In the genomic region with DNA sequence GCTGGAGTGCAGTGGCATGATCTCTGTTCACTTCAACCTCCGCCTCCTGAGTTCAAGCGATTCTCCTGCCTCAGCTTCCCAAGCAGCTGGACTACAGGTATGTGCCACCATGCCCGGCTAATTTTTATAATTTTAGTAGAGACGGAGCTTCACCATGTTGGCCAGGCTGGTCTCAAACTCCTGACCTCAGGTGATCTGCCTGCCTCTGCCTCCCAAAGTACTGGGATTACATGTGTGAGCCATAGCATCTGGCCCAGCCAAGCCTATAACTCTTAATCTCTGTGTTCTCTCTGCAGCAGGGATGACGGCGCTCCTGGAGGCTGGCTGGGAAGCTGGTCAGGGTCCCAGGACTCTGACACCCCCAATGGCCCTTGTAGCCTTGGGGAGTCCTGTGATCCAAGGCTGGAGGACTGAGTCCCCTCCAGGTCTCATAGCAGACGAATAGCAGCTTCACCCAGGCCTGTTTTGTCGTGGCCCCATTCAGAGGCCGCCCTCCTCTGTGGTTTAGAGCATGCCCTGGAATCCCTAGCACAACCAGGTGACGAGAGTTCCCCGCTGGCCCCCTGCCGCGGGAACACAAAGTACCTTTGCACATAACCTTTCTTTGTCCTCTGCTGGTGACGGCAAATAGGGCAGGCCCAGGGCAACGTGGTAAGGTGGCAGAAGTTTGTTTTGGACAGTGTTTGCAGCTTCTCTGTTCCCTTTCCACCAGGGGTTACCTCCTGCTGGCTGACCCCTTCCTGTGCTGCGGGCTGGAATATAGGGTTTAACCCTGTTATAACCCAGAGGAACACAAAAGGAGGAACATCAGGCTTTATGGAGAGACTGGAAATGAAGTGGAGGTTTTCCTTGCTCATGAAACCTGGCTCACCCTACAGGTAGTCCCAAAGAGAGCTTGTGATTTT, we compare ENCODE assay signal across 1 cellular context.
TF ChIP-seq lines count a peak whose summit lies in the region.

No MANE protein-coding gene starts in this region.

TF ChIP-seq in HepG2, 621 proteins besides CTCF, POLR2A, EP300 and RAD21 (continued from another document and continues in another):
- TF ChIP-seq, protein P1, sequence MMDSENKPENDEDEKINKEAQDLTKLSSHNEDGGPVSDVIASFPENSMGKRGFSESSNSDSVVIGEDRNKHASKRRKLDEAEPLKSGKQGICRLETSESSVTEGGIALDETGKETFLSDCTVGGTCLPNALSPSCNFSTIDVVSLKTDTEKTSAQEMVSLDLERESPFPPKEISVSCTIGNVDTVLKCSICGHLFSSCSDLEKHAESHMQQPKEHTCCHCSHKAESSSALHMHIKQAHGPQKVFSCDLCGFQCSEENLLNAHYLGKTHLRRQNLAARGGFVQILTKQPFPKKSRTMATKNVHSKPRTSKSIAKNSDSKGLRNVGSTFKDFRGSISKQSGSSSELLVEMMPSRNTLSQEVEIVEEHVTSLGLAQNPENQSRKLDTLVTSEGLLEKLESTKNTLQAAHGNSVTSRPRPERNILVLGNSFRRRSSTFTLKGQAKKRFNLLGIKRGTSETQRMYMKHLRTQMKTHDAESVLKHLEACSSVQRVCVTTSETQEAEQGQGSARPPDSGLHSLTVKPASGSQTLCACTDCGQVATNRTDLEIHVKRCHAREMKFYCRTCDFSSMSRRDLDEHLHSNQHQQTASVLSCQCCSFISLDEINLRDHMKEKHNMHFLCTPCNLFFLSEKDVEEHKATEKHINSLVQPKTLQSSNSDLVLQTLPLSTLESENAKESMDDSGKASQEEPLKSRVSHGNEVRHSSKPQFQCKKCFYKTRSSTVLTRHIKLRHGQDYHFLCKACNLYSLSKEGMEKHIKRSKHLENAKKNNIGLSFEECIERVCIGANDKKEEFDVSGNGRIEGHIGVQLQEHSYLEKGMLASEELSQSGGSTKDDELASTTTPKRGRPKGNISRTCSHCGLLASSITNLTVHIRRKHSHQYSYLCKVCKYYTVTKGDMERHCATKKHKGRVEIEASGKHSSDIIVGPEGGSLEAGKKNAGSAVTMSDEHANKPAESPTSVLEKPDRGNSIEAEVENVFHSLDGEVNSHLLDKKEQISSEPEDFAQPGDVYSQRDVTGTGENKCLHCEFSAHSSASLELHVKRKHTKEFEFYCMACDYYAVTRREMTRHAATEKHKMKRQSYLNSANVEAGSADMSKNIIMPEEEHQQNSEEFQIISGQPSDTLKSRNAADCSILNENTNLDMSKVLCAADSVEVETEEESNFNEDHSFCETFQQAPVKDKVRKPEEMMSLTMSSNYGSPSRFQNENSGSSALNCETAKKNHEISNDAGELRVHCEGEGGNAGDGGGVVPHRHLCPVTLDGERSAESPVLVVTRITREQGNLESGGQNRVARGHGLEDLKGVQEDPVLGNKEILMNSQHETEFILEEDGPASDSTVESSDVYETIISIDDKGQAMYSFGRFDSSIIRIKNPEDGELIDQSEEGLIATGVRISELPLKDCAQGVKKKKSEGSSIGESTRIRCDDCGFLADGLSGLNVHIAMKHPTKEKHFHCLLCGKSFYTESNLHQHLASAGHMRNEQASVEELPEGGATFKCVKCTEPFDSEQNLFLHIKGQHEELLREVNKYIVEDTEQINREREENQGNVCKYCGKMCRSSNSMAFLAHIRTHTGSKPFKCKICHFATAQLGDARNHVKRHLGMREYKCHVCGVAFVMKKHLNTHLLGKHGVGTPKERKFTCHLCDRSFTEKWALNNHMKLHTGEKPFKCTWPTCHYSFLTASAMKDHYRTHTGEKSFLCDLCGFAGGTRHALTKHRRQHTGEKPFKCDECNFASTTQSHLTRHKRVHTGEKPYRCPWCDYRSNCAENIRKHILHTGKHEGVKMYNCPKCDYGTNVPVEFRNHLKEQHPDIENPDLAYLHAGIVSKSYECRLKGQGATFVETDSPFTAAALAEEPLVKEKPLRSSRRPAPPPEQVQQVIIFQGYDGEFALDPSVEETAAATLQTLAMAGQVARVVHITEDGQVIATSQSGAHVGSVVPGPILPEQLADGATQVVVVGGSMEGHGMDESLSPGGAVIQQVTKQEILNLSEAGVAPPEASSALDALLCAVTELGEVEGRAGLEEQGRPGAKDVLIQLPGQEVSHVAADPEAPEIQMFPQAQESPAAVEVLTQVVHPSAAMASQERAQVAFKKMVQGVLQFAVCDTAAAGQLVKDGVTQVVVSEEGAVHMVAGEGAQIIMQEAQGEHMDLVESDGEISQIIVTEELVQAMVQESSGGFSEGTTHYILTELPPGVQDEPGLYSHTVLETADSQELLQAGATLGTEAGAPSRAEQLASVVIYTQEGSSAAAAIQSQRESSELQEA (CRISPR knock-in tag; IDR thresholded peaks at IDR 0.05; ENCODE audit: not compliant biosample characterization), result peak; percentile 83
- TF ChIP-seq HNF4G (IDR thresholded peaks at IDR 0.05; ENCODE audit: borderline replicate concordance, low read depth, low read length) (peak; percentile 77), HNF4G (CRISPR knock-in tag; IDR thresholded peaks at IDR 0.05; ENCODE audit: borderline replicate concordance, low read depth) (peak; percentile 64), HOXA5 (CRISPR knock-in tag; IDR thresholded peaks at IDR 0.05) (0 out of 2 replicates have a peak, but pooled peaks have one; percentile 32), ZNF143 (CRISPR knock-in tag; IDR thresholded peaks at IDR 0.05) (peak; percentile 48; the same call in 1 of the 2 replicates), ZNF660 (CRISPR knock-in tag; IDR thresholded peaks at IDR 0.05; ENCODE audit: borderline replicate concordance, low read depth) (no peak), FOXK1 (CRISPR knock-in tag; IDR thresholded peaks at IDR 0.05; ENCODE audit: borderline replicate concordance, low read depth) (peak; percentile 42; the same call in 1 of the 2 replicates), ZNF768 (CRISPR knock-in tag; IDR thresholded peaks at IDR 0.05) (peak; percentile 55; the same call in 1 of the 2 replicates), ZNF317 (CRISPR knock-in tag; IDR thresholded peaks at IDR 0.05) (peak; percentile 74), PAF1 (CRISPR knock-in tag; IDR thresholded peaks at IDR 0.05) (no peak), POGZ (CRISPR knock-in tag; IDR thresholded peaks at IDR 0.05) (peak; percentile 61), TFAP4 (IDR thresholded peaks at IDR 0.05; ENCODE audit: borderline replicate concordance, low read depth) (peak; percentile 92; the same call in 1 of the 2 replicates), JUN (CRISPR knock-in tag; IDR thresholded peaks at IDR 0.05) (peak; percentile 54), ZBTB4 (CRISPR knock-in tag; IDR thresholded peaks at IDR 0.05; ENCODE audit: borderline replicate concordance) (peak; percentile 1; the same call in 1 of the 2 replicates), RNF219 (CRISPR knock-in tag; IDR thresholded peaks at IDR 0.05) (0 out of 2 replicates have a peak, but pooled peaks have one; percentile 48), ZNF446 (CRISPR knock-in tag; IDR thresholded peaks at IDR 0.05) (0 out of 2 replicates have a peak, but pooled peaks have one; percentile 43), EZH2 (conservative IDR thresholded peaks at IDR 0.05; ENCODE audit: low read depth, low read length) (no peak), BRCA1 (CRISPR knock-in tag; IDR thresholded peaks at IDR 0.05) (no peak; the same call in 1 of the 2 replicates), SATB2 (CRISPR knock-in tag; IDR thresholded peaks at IDR 0.05) (no peak), ZNF746 (CRISPR knock-in tag; IDR thresholded peaks at IDR 0.05) (peak; percentile 10), MXD1 (CRISPR knock-in tag; IDR thresholded peaks at IDR 0.05) (no peak), AGO1 (IDR thresholded peaks at IDR 0.05; ENCODE audit: low read depth, low read length, poor library complexity, severe bottlenecking) (no peak), ZNF543 (CRISPR knock-in tag; IDR thresholded peaks at IDR 0.05) (peak; percentile 80), IRF2 (CRISPR knock-in tag; IDR thresholded peaks at IDR 0.05) (peak; percentile 85), ELF1 (CRISPR knock-in tag; IDR thresholded peaks at IDR 0.05) (peak; percentile 50; the same call in 1 of the 2 replicates), ZNF512B (CRISPR knock-in tag; IDR thresholded peaks at IDR 0.05; ENCODE audit: borderline replicate concordance) (0 out of 2 replicates have a peak, but pooled peaks have one; percentile 65), RFXANK (CRISPR knock-in tag; IDR thresholded peaks at IDR 0.05) (no peak; the same call in 1 of the 2 replicates)
- TF ChIP-seq, protein P2, sequence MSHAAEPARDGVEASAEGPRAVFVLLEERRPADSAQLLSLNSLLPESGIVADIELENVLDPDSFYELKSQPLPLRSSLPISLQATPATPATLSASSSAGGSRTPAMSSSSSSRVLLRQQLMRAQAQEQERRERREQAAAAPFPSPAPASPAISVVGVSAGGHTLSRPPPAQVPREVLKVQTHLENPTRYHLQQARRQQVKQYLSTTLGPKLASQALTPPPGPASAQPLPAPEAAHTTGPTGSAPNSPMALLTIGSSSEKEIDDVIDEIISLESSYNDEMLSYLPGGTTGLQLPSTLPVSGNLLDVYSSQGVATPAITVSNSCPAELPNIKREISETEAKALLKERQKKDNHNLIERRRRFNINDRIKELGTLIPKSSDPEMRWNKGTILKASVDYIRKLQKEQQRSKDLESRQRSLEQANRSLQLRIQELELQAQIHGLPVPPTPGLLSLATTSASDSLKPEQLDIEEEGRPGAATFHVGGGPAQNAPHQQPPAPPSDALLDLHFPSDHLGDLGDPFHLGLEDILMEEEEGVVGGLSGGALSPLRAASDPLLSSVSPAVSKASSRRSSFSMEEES (CRISPR knock-in tag; IDR thresholded peaks at IDR 0.05), result peak; percentile 80; the same call in 1 of the 2 replicates
- TF ChIP-seq, protein P3, sequence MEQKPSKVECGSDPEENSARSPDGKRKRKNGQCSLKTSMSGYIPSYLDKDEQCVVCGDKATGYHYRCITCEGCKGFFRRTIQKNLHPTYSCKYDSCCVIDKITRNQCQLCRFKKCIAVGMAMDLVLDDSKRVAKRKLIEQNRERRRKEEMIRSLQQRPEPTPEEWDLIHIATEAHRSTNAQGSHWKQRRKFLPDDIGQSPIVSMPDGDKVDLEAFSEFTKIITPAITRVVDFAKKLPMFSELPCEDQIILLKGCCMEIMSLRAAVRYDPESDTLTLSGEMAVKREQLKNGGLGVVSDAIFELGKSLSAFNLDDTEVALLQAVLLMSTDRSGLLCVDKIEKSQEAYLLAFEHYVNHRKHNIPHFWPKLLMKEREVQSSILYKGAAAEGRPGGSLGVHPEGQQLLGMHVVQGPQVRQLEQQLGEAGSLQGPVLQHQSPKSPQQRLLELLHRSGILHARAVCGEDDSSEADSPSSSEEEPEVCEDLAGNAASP (CRISPR knock-in tag; IDR thresholded peaks at IDR 0.05; ENCODE audit: borderline replicate concordance), result peak; percentile 89
